In genomic region chr3:32313169-32313568, GRCh38 we compare ENCODE assay signal across 1 cellular context.
TF ChIP-seq lines count a peak whose summit lies in the region.

No MANE protein-coding gene starts in this region.

TF ChIP-seq in HCT116, 20 proteins besides CTCF, POLR2A, EP300 and RAD21 (continued from another document):
- TF ChIP-seq FOSL1 (IDR thresholded peaks at IDR 0.05; ENCODE audit: low read depth): no peak
- no peak for TF ChIP-seq ATF3 (IDR thresholded peaks at IDR 0.05)
- no peak for TF ChIP-seq EZH2phosphoT487 (IDR thresholded peaks at IDR 0.05; ENCODE audit: borderline replicate concordance)
- no peak for TF ChIP-seq MAX (IDR thresholded peaks at IDR 0.05)
- TF ChIP-seq REST (IDR thresholded peaks at IDR 0.05; ENCODE audit: low read depth): no peak
- no peak for TF ChIP-seq TCF7L2 (IDR thresholded peaks at IDR 0.05; ENCODE audit: borderline replicate concordance, extremely low read depth, insufficient read depth, insufficient read length)
- TF ChIP-seq ZBTB33 (IDR thresholded peaks at IDR 0.05; ENCODE audit: extremely low read depth, insufficient replicate concordance, low read length): no peak
- TF ChIP-seq SP1 (IDR thresholded peaks at IDR 0.05; ENCODE audit: low read depth): no peak
- TF ChIP-seq SIN3A (IDR thresholded peaks at IDR 0.05; ENCODE audit: low read depth): no peak
- no peak for TF ChIP-seq ELF1 (IDR thresholded peaks at IDR 0.05; ENCODE audit: borderline replicate concordance, low read depth)
TF ChIP-seq in HCT116: peak in this region for 0.
